In genomic region chr22:20436309-20437252, GRCh38 we compare ENCODE assay signal across 8 cellular contexts. TPM values are rescaled to one million over a fixed set of nuclear protein-coding genes. Genes with fewer than 3 reads are reported as not detected.
DNase-seq lines count a peak whose midpoint lies in the region; ATAC-seq lines count a peak whose summit lies in the region.

No MANE protein-coding gene starts in this region.

- H3K9ac ChIP-seq in adipocyte (ENCODE audit: low read length), result peak overlapping the region; percentile 90

- peaks cover 20 to 27% (median 24%) of the 10 kb centered on the region in 3 donors for H3K27me3 Mint-ChIP-seq in immature natural killer cell (ENCODE audit: low read depth in 3 of 3)
- H3K27me3 Mint-ChIP-seq in stimulated activated naive B cell treated with anti-CD40 and anti-IgM and Interleukin-4, amounts not matched to agents 10 μg/mL and 1 μg/mL and 100 μg/mL, for 72 hours, result peaks cover 60 to 61% of the 10 kb centered on the region in 2 donors

- H3K27ac Mint-ChIP-seq in immature natural killer cell, result peak overlapping the region in 1 of 6 donors; percentile 22
- peak overlapping the region; percentile 40 for H3K27ac Mint-ChIP-seq in stimulated activated naive B cell treated with anti-CD40 and anti-IgM and Interleukin-4, amounts not matched to agents 10 μg/mL and 1 μg/mL and 100 μg/mL, for 72 hours

- DNase-seq in H7, result peak; percentile 94
- DNase-seq in adipocyte (ENCODE audit: low read depth), result peak; percentile 86
- DNase-seq in immature natural killer cell, result peak in 1 of 3 donors; percentile 16
- no peak for DNase-seq in stimulated activated naive B cell treated with anti-CD40 and anti-IgM and Interleukin-4, amounts not matched to agents 10 μg/mL and 1 μg/mL and 100 μg/mL, for 72 hours
- no peak for DNase-seq in left lobe of liver (ENCODE audit: low spot score)
- DNase-seq in activated gamma-delta T cell (lab: John Stamatoyannopoulos, UW), result no peak
- DNase-seq in KG1 (lab: John Stamatoyannopoulos, UW), result no peak

- H3K4me1 Mint-ChIP-seq in immature natural killer cell, result peaks cover 11 to 19% of the 10 kb centered on the region in 2 donors
- peaks cover 16 to 18% of the 10 kb centered on the region in 2 donors for H3K4me1 Mint-ChIP-seq in stimulated activated naive B cell treated with anti-CD40 and anti-IgM and Interleukin-4, amounts not matched to agents 10 μg/mL and 1 μg/mL and 100 μg/mL, for 72 hours

- no peak overlapping the region for H3K27ac ChIP-seq in ACC112 (ENCODE audit: low read depth, low read length)

- H3K4me1 ChIP-seq in ACC112 (ENCODE audit: control insufficient read depth, insufficient read depth, low read length, unreplicated experiment), result peaks cover 17% of the 10 kb centered on the region
- H3K4me1 ChIP-seq in adipocyte (ENCODE audit: control insufficient read depth, insufficient read depth, low read length), result peaks cover 26% of the 10 kb centered on the region

- H2AFZ ChIP-seq in ACC112 (ENCODE audit: low read length, unreplicated experiment), result peak overlapping the region; percentile 14

- peaks cover 3 to 4% (median 4%) of the 10 kb centered on the region in 3 donors for H3K36me3 Mint-ChIP-seq in immature natural killer cell
- peaks cover 2 to 5% of the 10 kb centered on the region in 2 donors for H3K36me3 Mint-ChIP-seq in stimulated activated naive B cell treated with anti-CD40 and anti-IgM and Interleukin-4, amounts not matched to agents 10 μg/mL and 1 μg/mL and 100 μg/mL, for 72 hours

- peaks cover 40% of the 10 kb centered on the region for H3K79me2 ChIP-seq in ACC112 (ENCODE audit: control insufficient read depth, insufficient read depth, low read length, unreplicated experiment)

- H3K9me3 ChIP-seq in adipocyte (ENCODE audit: control insufficient read depth, low read length), result no peaks in the 10 kb centered on the region

- H3K9me3 Mint-ChIP-seq in immature natural killer cell, result no peaks in the 10 kb centered on the region
- H3K9me3 Mint-ChIP-seq in stimulated activated naive B cell treated with anti-CD40 and anti-IgM and Interleukin-4, amounts not matched to agents 10 μg/mL and 1 μg/mL and 100 μg/mL, for 72 hours, result no peaks in the 10 kb centered on the region

- peak overlapping the region; percentile 97 for H3K4me3 ChIP-seq in ACC112 (ENCODE audit: low read depth, low read length)
- H3K4me3 ChIP-seq in H7 (ENCODE audit: insufficient read depth, low read depth, low read length), result peak overlapping the region; percentile 69
- peak overlapping the region; percentile 96 for H3K4me3 ChIP-seq in adipocyte (ENCODE audit: low read length)

- H3K36me3 ChIP-seq in ACC112 (ENCODE audit: insufficient read depth, low read length) (no peaks in the 10 kb centered on the region), H7 (replicated peaks; ENCODE audit: control insufficient read depth, insufficient read depth, low read length) (no peaks in the 10 kb centered on the region), adipocyte (ENCODE audit: control insufficient read depth, insufficient read depth, low read length, severe bottlenecking) (no peaks in the 10 kb centered on the region)

- peak; percentile 26 to 32 for ATAC-seq in stimulated activated naive B cell treated with anti-CD40 and anti-IgM and Interleukin-4, amounts not matched to agents 10 μg/mL and 1 μg/mL and 100 μg/mL, for 72 hours (replicated peaks)
- no peak for ATAC-seq in left lobe of liver

- H3K27me3 ChIP-seq in ACC112 (ENCODE audit: insufficient read depth, low read length) (no peaks in the 10 kb centered on the region), H7 (ENCODE audit: control insufficient read depth, insufficient read depth, low read length) (peaks cover 42% of the 10 kb centered on the region), adipocyte (replicated peaks; ENCODE audit: control insufficient read depth, insufficient read depth, low read length) (no peaks in the 10 kb centered on the region)

- H3K4me3 Mint-ChIP-seq in immature natural killer cell, result peak overlapping the region; percentile 79 to 88 (median 81)
- H3K4me3 Mint-ChIP-seq in stimulated activated naive B cell treated with anti-CD40 and anti-IgM and Interleukin-4, amounts not matched to agents 10 μg/mL and 1 μg/mL and 100 μg/mL, for 72 hours, result peak overlapping the region; percentile 75 to 83

RNA-seq across cellular contexts. Expression of gene SCARF2, which starts 1.0 kb away (rescaled TPM):
- total RNA-seq in H7 (2014; rRNA removed; shearing (Covaris generic)), result 11.5 and 15.0 TPM in 2 replicates
- under 1 TPM in 1 of 3 donors, not detected in 2; 0.48 TPM for polyA plus RNA-seq in immature natural killer cell
- 2.2 TPM for total RNA-seq in left lobe of liver

RNA-seq across cellular contexts. Expression of gene ZNF74, which starts 42.6 kb away (rescaled TPM):
- 67.5 and 69.6 TPM in 2 replicates for total RNA-seq in H7 (2014; rRNA removed; shearing (Covaris generic))
- 10 to 100 TPM in 1 of 3 donors, 1 to 10 TPM in 2; 2.0 to 16.8 (median 6.7) TPM for polyA plus RNA-seq in immature natural killer cell
- 5.7 TPM for total RNA-seq in left lobe of liver

RNA-seq across cellular contexts. Expression of gene KLHL22, which starts 59.0 kb away (rescaled TPM):
- 21.4 and 28.9 TPM in 2 replicates for total RNA-seq in H7 (2014; rRNA removed; shearing (Covaris generic))
- 10 to 100 TPM; 12.8 to 26.3 (median 26.1) TPM for polyA plus RNA-seq in immature natural killer cell
- total RNA-seq in left lobe of liver, result 13.3 TPM

Comparison
In these comparisons a context has a peak if more than half of its experiments do, and no peak if none do; other contexts are left out.
1. DNase-seq: peak in H7 (single experiment) and adipocyte (single experiment); none in stimulated activated naive B cell treated with anti-CD40 and anti-IgM and Interleukin-4, amounts not matched to agents 10 μg/mL and 1 μg/mL and 100 μg/mL, for 72 hours (single experiment), left lobe of liver (single experiment), activated gamma-delta T cell (single experiment) and KG1 (single experiment).
2. RNA of gene ZNF74, which starts 42.6 kb away (total RNA-seq): 67.5 to 69.6 TPM in H7; 5.7 TPM in left lobe of liver (single experiment); every median in the first group is over 10 times any median in the second.
3. Peak in every context shown above with its lines, with median percentiles within 50 percentile points of each other: H3K4me3 ChIP-seq.